In genomic region chr2:215693269-215693998, GRCh38 we compare ENCODE assay signal across 11 cellular contexts.
DNase-seq lines count a peak whose midpoint lies in the region; ATAC-seq and TF ChIP-seq lines count a peak whose summit lies in the region.
"Had no signal": no experiment of that assay in that cellular context is flagged by ENCODE, and none has a peak within 500 bp of the region (broad histone marks: within the 10 kb centered on the region; RNA-seq: fewer than 3 reads in every experiment).

No MANE protein-coding gene starts in this region.

- H3K4me1 Mint-ChIP-seq in nephron, result peaks cover 22% of the 10 kb centered on the region
- no peaks in the 10 kb centered on the region for H3K4me1 Mint-ChIP-seq in T-cell
- H3K4me1 Mint-ChIP-seq: CD4-positive, alpha-beta memory T cell; stimulated activated effector memory CD8-positive, alpha-beta T cell treated with anti-CD3 and anti-CD28 coated beads, Interleukin-12 subunit alpha, Interleukin-12 subunit beta, amount 100 ng/mL, for 72 hours had no signal

- DNase-seq in AG08396 (ENCODE audit: low spot score) (peak; percentile 47), M059J (ENCODE audit: low read depth) (peak; percentile 84), epithelial cell of proximal tubule (ENCODE audit: low read depth) (peak; percentile 73), D341Med (ENCODE audit: low spot score) (no peak), T-cell (no peak), cerebellar nuclear complex (lab: John Stamatoyannopoulos, UW) (no peak)
- DNase-seq in activated naive CD4-positive, alpha-beta T cell treated with anti-CD3 and anti-CD28 coated beads, Interleukin-2, amount 50 U/mL, for 16 hours, result no peak
- DNase-seq: CD4-positive, alpha-beta memory T cell; NCI-H524 treated with DMSO at 0.1 percent for 48 hours had no signal

- POLR2A ChIA-PET in T-cell (lab: Charles Lee), result no interaction called here

- no peak overlapping the region for H3K4me3 ChIP-seq in epithelial cell of proximal tubule (ENCODE audit: low read depth, low read length)

- ATAC-seq in T-cell (replicated peaks in 1 of 4), result no peak
- ATAC-seq: stimulated activated effector memory CD8-positive, alpha-beta T cell treated with anti-CD3 and anti-CD28 coated beads, Interleukin-12 subunit alpha, Interleukin-12 subunit beta, amount 100 ng/mL, for 72 hours had no signal

- TF ChIP-seq CTCF in epithelial cell of proximal tubule (conservative IDR thresholded peaks at IDR 0.05; ENCODE audit: low read depth, low read length) (no peak), nephron (IDR thresholded peaks at IDR 0.05; ENCODE audit: unreplicated experiment in 3 of 3) (no peak)

- H3K9me3 Mint-ChIP-seq in nephron (peaks cover 6% of the 10 kb centered on the region), T-cell (peaks cover 0 to 5% (median 4%) of the 10 kb centered on the region in 3 donors)

- peak overlapping the region in 2 of 3 experiments; percentile 1 to 15 for H3K27ac Mint-ChIP-seq in nephron
- no peak overlapping the region for H3K27ac Mint-ChIP-seq in T-cell
- H3K27ac Mint-ChIP-seq: CD4-positive, alpha-beta memory T cell; stimulated activated effector memory CD8-positive, alpha-beta T cell treated with anti-CD3 and anti-CD28 coated beads, Interleukin-12 subunit alpha, Interleukin-12 subunit beta, amount 100 ng/mL, for 72 hours had no signal

- CTCF ChIA-PET in T-cell (lab: Charles Lee), result interaction anchor here in 1 of 2 donors (0.6 kb wide), 1 partner anchor 27 kb away, joined by 3 read pairs; no protein-coding TSS in a partner anchor

- H3K27me3 Mint-ChIP-seq in nephron (ENCODE audit: low read depth), result no peaks in the 10 kb centered on the region
- H3K27me3 Mint-ChIP-seq in T-cell, result peaks cover 0 to 4% of the 10 kb centered on the region in 2 donors

- H3K4me3 Mint-ChIP-seq in nephron, result no peak overlapping the region
- H3K4me3 Mint-ChIP-seq in T-cell, result no peak overlapping the region
- H3K4me3 Mint-ChIP-seq: CD4-positive, alpha-beta memory T cell; stimulated activated effector memory CD8-positive, alpha-beta T cell treated with anti-CD3 and anti-CD28 coated beads, Interleukin-12 subunit alpha, Interleukin-12 subunit beta, amount 100 ng/mL, for 72 hours had no signal

- H3K36me3 Mint-ChIP-seq in nephron (ENCODE audit: low read depth) (no peaks in the 10 kb centered on the region), T-cell (no peaks in the 10 kb centered on the region)
- H3K36me3 Mint-ChIP-seq: CD4-positive, alpha-beta memory T cell; stimulated activated effector memory CD8-positive, alpha-beta T cell treated with anti-CD3 and anti-CD28 coated beads, Interleukin-12 subunit alpha, Interleukin-12 subunit beta, amount 100 ng/mL, for 72 hours had no signal

Comparison
In these comparisons a context has a peak if more than half of its experiments do, and no peak if none do; other contexts are left out.
1. DNase-seq: peak in AG08396 (single experiment), M059J (single experiment) and epithelial cell of proximal tubule (single experiment); none in D341Med (single experiment), T-cell (0 of 34), activated naive CD4-positive, alpha-beta T cell treated with anti-CD3 and anti-CD28 coated beads, Interleukin-2, amount 50 U/mL, for 16 hours (single experiment) and cerebellar nuclear complex (0 of 2).
2. H3K27ac Mint-ChIP-seq: peak in nephron (2 of 3); none in T-cell (0 of 2).